Comparison of ENCODE assay signal across 1 cellular context in the genomic region with DNA sequence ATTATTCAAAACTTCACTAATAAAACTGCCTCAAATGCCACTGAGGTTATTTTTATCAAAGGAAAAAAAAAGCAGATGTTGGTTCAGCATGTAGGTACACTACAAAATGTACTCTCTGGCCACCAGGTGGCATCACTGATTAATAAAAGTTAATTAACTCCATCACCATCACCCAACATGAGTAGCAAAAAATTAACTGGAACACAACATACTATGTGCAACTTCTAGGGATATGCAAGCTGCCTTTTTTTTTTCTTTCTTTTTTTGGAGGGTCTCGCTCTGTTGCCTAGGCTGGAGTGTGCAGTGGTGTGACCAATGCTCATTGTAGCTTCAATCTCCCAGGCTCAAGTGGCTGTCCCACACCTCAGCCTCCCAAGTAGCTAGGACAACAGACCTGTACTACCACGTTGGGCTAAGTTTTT.
TF ChIP-seq lines count a peak whose summit lies in the region.

No MANE protein-coding gene starts in this region.

TF ChIP-seq in H1, 55 proteins besides CTCF, POLR2A, EP300 and RAD21 (continued from another document):
- TF ChIP-seq TAF7 (optimal IDR thresholded peaks at IDR 0.05; ENCODE audit: borderline replicate concordance, low read depth, low read length) (no peak), CHD7 (IDR thresholded peaks at IDR 0.05; ENCODE audit: insufficient replicate concordance, low read length) (no peak), SAP30 (IDR thresholded peaks at IDR 0.05; ENCODE audit: insufficient read depth, insufficient replicate concordance, low read length) (no peak), JUN (IDR thresholded peaks at IDR 0.05; ENCODE audit: low read depth, low read length) (no peak), EZH2 (IDR thresholded peaks at IDR 0.05; ENCODE audit: low read depth, low read length, severe bottlenecking) (no peak), NANOG (IDR thresholded peaks at IDR 0.05; ENCODE audit: insufficient read depth, low read depth, low read length, poor library complexity, severe bottlenecking) (no peak), RXRA (IDR thresholded peaks at IDR 0.05; ENCODE audit: insufficient read depth, low read depth, low read length) (no peak), RNF2 (IDR thresholded peaks at IDR 0.05; ENCODE audit: borderline replicate concordance, low read depth, low read length, missing control alignments, poor library complexity, severe bottlenecking) (no peak)
